ENCODE assay signal across 33 cellular contexts in genomic region chr18:44736664-44737063, GRCh38. TPM values are rescaled to one million over a fixed set of nuclear protein-coding genes. Genes with fewer than 3 reads are reported as not detected.
A peak's percentile ranks its signal among the peaks of the same experiment; 100 is the strongest.
DNase-seq lines count a peak whose midpoint lies in the region; ATAC-seq and TF ChIP-seq lines count a peak whose summit lies in the region.
"Had no signal": no experiment of that assay in that cellular context is flagged by ENCODE, and none has a peak within 500 bp of the region (broad histone marks: within the 10 kb centered on the region; RNA-seq: fewer than 3 reads in every experiment).

No MANE protein-coding gene starts in this region.

- H3K27me3 ChIP-seq in BE2C (no peaks in the 10 kb centered on the region), gastroesophageal sphincter (no peaks in the 10 kb centered on the region), rectal smooth muscle tissue (ENCODE audit: control insufficient read depth, insufficient read depth, low read length) (no peaks in the 10 kb centered on the region)
- H3K27me3 ChIP-seq in CD8-positive, alpha-beta memory T cell (ENCODE audit: insufficient read depth, low read length, poor library complexity, severe bottlenecking) = no peaks in the 10 kb centered on the region
- H3K27me3 ChIP-seq: cardiac muscle cell, suprapubic skin had no signal

- in situ Hi-C loops in GM13977 (cut with MboI; ENCODE audit: low pct_unique_long_range_greater_than_20kb, low sequenced_read_pairs, unreplicated experiment) = no loop called here

- H3K9ac ChIP-seq in rectal smooth muscle tissue (ENCODE audit: low read length) = no peak overlapping the region
- H3K9ac ChIP-seq: SK-N-SH had no signal

- H3K9me3 Mint-ChIP-seq in CD8-positive, alpha-beta memory T cell = no peaks in the 10 kb centered on the region
- H3K9me3 Mint-ChIP-seq: activated CD4-positive, alpha-beta T cell treated with anti-CD3 and anti-CD28 coated beads, Interleukin-2, amount 10 ng/mL, durations not matched to agents 24 days and 14 days; activated T-helper 2 cell treated with anti-CD3 and anti-CD28 coated beads, Interferon-gamma antibody, Interleukin-2, Interleukin-4, amounts not matched to agents 10 μg/mL and 5 μg/mL and 100 μg/mL, durations not matched to agents 14 hours and 24 hours and 36 hours; IgD-negative memory B cell; stimulated activated memory B cell treated with anti-CD40 and anti-IgM and Interleukin-4, amounts not matched to agents 10 μg/mL and 1 μg/mL and 100 μg/mL, for 72 hours; WTC11 had no signal

- H3K36me3 ChIP-seq in BE2C = no peaks in the 10 kb centered on the region
- H3K36me3 ChIP-seq in gastroesophageal sphincter = peaks cover 0 to 3% of the 10 kb centered on the region in 2 donors
- peaks cover 3% of the 10 kb centered on the region for H3K36me3 ChIP-seq in rectal smooth muscle tissue (ENCODE audit: control insufficient read depth, insufficient read depth, low read length)
- no peaks in the 10 kb centered on the region for H3K36me3 ChIP-seq in CD8-positive, alpha-beta memory T cell (ENCODE audit: insufficient read depth, low read length)
- H3K36me3 ChIP-seq: cardiac muscle cell, left ventricle myocardium inferior, prostate gland, suprapubic skin had no signal

- peaks cover 22% of the 10 kb centered on the region for H3K4me1 ChIP-seq in BE2C
- H3K4me1 ChIP-seq in gastroesophageal sphincter = peaks cover 0 to 55% (median 10%) of the 10 kb centered on the region in 3 donors
- peaks cover 16% of the 10 kb centered on the region for H3K4me1 ChIP-seq in rectal smooth muscle tissue (ENCODE audit: control insufficient read depth, insufficient read depth, low read length)
- peaks cover 5% of the 10 kb centered on the region for H3K4me1 ChIP-seq in CD8-positive, alpha-beta memory T cell (ENCODE audit: insufficient read depth, low read length)

- DNase-seq in BE2C = peak; percentile 34
- DNase-seq in RPMI7951 (ENCODE audit: low read depth) = peak; percentile 74
- DNase-seq in GM13977 (ENCODE audit: low spot score) = no peak
- DNase-seq in CD8-positive, alpha-beta memory T cell = no peak
- DNase-seq in NCI-H510A treated with DMSO at 0.1 percent for 48 hours (lab: John Stamatoyannopoulos, UW) = no peak
- DNase-seq: activated CD4-positive, alpha-beta T cell treated with anti-CD3 and anti-CD28 coated beads, Interleukin-2, amount 10 ng/mL, durations not matched to agents 24 days and 14 days; activated CD8-positive, alpha-beta memory T cell treated with anti-CD3 and anti-CD28 coated beads for 24 hours; activated naive CD4-positive, alpha-beta T cell treated with anti-CD3 and anti-CD28 coated beads, Interleukin-2, amount 50 U/mL, for 16 hours; activated T-cell treated with anti-CD3 and anti-CD28 coated beads for 4 hours; AML-193; amniotic stem cell; DMS153; effector CD4-positive, alpha-beta T cell; head of caudate nucleus; left ventricle myocardium inferior; naive thymus-derived CD4-positive, alpha-beta T cell; NCI-H1092; NCI-H1694 treated with DMSO at 0.1 percent for 48 hours; NCI-H446 treated with DMSO at 0.1 percent for 48 hours; nucleus accumbens; SK-N-SH; stimulated activated CD4-positive, alpha-beta T cell treated with anti-CD3 and anti-CD28 coated beads, Interleukin-15, amount 100 ng/mL, for 24 hours had no signal

- H3K27ac ChIP-seq in gastroesophageal sphincter (peak overlapping the region in 3 of 4 donors; percentile 30 to 64 (median 39)), rectal smooth muscle tissue (ENCODE audit: low read depth, low read length) (peak overlapping the region; percentile 63)
- H3K27ac ChIP-seq in CD8-positive, alpha-beta memory T cell (ENCODE audit: low read depth, low read length) = no peak overlapping the region
- H3K27ac ChIP-seq: cardiac muscle cell, epithelial cell of prostate, left ventricle myocardium inferior, prostate gland, suprapubic skin had no signal

- POLR2A ChIA-PET in CD8-positive, alpha-beta memory T cell (lab: Charles Lee) = no interaction called here

- H3K4me3 ChIP-seq in BE2C (ENCODE audit: low read depth, low read length) (no peak overlapping the region), gastroesophageal sphincter (no peak overlapping the region), rectal smooth muscle tissue (ENCODE audit: low read length) (no peak overlapping the region)
- no peak overlapping the region for H3K4me3 ChIP-seq in CD8-positive, alpha-beta memory T cell (ENCODE audit: low read length)
- H3K4me3 ChIP-seq: cardiac muscle cell, left ventricle myocardium inferior, prostate gland, suprapubic skin had no signal

- peaks cover 15 to 25% (median 20%) of the 10 kb centered on the region in 3 donors for H3K4me1 Mint-ChIP-seq in CD8-positive, alpha-beta memory T cell

- ATAC-seq in gastroesophageal sphincter (no peak), GM19351 (IDR thresholded peaks at IDR 0.05; ENCODE audit: unreplicated experiment) (no peak)
- ATAC-seq: naive thymus-derived CD4-positive, alpha-beta T cell; stimulated activated memory B cell treated with anti-CD40 and anti-IgM and Interleukin-4, amounts not matched to agents 10 μg/mL and 1 μg/mL and 100 μg/mL, for 72 hours; WTC11 had no signal

- WGBS in gastroesophageal sphincter (ENCODE audit: low coverage in 1 of 2), 2 donors = 92 to 93% methylated on average over 2 of the region's 2 CpGs

- CTCF ChIA-PET in CD8-positive, alpha-beta memory T cell (lab: Charles Lee) = no interaction called here

- TF ChIP-seq POLR2A in gastroesophageal sphincter (IDR thresholded peaks at IDR 0.05) = no peak

- TF ChIP-seq CTCF in BE2C (IDR thresholded peaks at IDR 0.05; ENCODE audit: low read depth, low read length) (no peak), gastroesophageal sphincter (IDR thresholded peaks at IDR 0.05) (no peak), GM13977 (IDR thresholded peaks at IDR 0.05; ENCODE audit: extremely low read depth, insufficient read depth, missing control alignments) (no peak)

- peaks cover 0 to 4% (median 0%) of the 10 kb centered on the region in 3 donors for H3K36me3 Mint-ChIP-seq in CD8-positive, alpha-beta memory T cell
- H3K36me3 Mint-ChIP-seq: WTC11 had no signal

- no peak overlapping the region for H3K4me3 Mint-ChIP-seq in CD8-positive, alpha-beta memory T cell
- H3K4me3 Mint-ChIP-seq: activated CD4-positive, alpha-beta T cell treated with anti-CD3 and anti-CD28 coated beads, Interleukin-2, amount 10 ng/mL, durations not matched to agents 24 days and 14 days; IgD-negative memory B cell; naive thymus-derived CD4-positive, alpha-beta T cell; stimulated activated memory B cell treated with anti-CD40 and anti-IgM and Interleukin-4, amounts not matched to agents 10 μg/mL and 1 μg/mL and 100 μg/mL, for 72 hours; WTC11 had no signal

- no peak overlapping the region for H3K27ac Mint-ChIP-seq in CD8-positive, alpha-beta memory T cell
- H3K27ac Mint-ChIP-seq: activated CD4-positive, alpha-beta T cell treated with anti-CD3 and anti-CD28 coated beads, Interleukin-2, amount 10 ng/mL, durations not matched to agents 24 days and 14 days; activated T-helper 2 cell treated with anti-CD3 and anti-CD28 coated beads, Interferon-gamma antibody, Interleukin-2, Interleukin-4, amounts not matched to agents 10 μg/mL and 5 μg/mL and 100 μg/mL, durations not matched to agents 14 hours and 24 hours and 36 hours; IgD-negative memory B cell; naive thymus-derived CD4-positive, alpha-beta T cell; WTC11 had no signal

- H3K9me3 ChIP-seq in BE2C = no peaks in the 10 kb centered on the region
- no peaks in the 10 kb centered on the region for H3K9me3 ChIP-seq in gastroesophageal sphincter
- no peaks in the 10 kb centered on the region for H3K9me3 ChIP-seq in CD8-positive, alpha-beta memory T cell (ENCODE audit: low read length)
- H3K9me3 ChIP-seq: left ventricle myocardium inferior, prostate gland, SK-N-SH, suprapubic skin had no signal

- H3K27me3 Mint-ChIP-seq in CD8-positive, alpha-beta memory T cell = peaks cover 0 to 5% of the 10 kb centered on the region in 2 donors
- H3K27me3 Mint-ChIP-seq: IgD-negative memory B cell; stimulated activated memory B cell treated with anti-CD40 and anti-IgM and Interleukin-4, amounts not matched to agents 10 μg/mL and 1 μg/mL and 100 μg/mL, for 72 hours had no signal

- no peak for TF ChIP-seq EP300 in gastroesophageal sphincter (IDR thresholded peaks at IDR 0.05)

RNA-seq across cellular contexts. Expression of gene SETBP1, which starts 56.0 kb away (rescaled TPM):
- polyA plus RNA-seq in BE2C (2012; ENCODE audit: insufficient read depth, insufficient read length, low read depth) = 6.5 TPM
- total RNA-seq in RPMI7951 (2014; rRNA removed; shearing (Covaris generic)) = 5.1 and 5.5 TPM in 2 replicates
- total RNA-seq in gastroesophageal sphincter = 10 to 100 TPM; 42.5 to 87.6 (median 67.8) TPM
- total RNA-seq in CD8-positive, alpha-beta memory T cell = 10 to 100 TPM; 13.9 to 14.1 TPM
- 0.22 TPM for polyA plus RNA-seq in CD8-positive, alpha-beta memory T cell
- polyA plus RNA-seq: naive thymus-derived CD4-positive, alpha-beta T cell had no signal

Comparison
In these comparisons a context has a peak if more than half of its experiments do, and no peak if none do; other contexts are left out.
1. DNase-seq: peak in BE2C (single experiment) and RPMI7951 (single experiment); none in GM13977 (single experiment), CD8-positive, alpha-beta memory T cell (0 of 5) and NCI-H510A treated with DMSO at 0.1 percent for 48 hours (single experiment).